ENCODE assay signal across 26 cellular contexts in the genomic region with DNA sequence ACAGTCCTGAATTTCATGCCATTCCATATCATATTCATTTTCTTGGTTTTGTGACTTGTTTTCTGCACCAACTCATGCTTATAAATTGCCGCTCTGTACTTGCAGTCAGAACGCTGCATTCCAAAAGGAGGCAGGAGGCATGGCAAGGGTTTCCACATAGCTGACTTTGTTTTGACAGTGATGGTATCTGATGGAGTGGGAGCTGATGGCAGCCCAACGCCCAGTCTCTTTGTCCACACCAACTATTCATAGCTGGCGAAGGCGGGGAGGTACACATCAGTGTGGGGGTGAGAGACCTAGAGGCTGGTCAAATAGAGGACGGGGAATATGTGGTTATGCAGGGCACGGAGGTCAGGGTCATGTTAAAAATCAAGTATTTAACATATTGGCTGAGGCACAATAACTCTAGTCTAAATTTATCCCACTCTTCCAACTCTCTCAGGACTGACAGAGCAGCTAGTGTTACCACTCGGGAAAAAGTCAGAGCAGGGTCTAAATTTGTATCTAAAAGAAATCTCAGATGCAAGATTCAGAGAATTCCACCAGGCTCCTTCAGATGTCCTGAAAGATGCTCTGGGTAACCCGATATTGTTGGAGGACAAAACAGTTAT.
DNase-seq lines count a peak whose midpoint lies in the region; TF ChIP-seq lines count a peak whose summit lies in the region.
"Had no signal": no experiment of that assay in that cellular context is flagged by ENCODE, and none has a peak within 500 bp of the region (broad histone marks: within the 10 kb centered on the region; RNA-seq: fewer than 3 reads in every experiment).

No MANE protein-coding gene starts in this region.

- TF ChIP-seq CTCF in HEK293 (tag by site-specific recombination; IDR thresholded peaks at IDR 0.05) (no peak), ascending aorta (IDR thresholded peaks at IDR 0.05) (no peak), left ventricle myocardium inferior (IDR thresholded peaks at IDR 0.05; ENCODE audit: borderline replicate concordance) (no peak), osteocyte (IDR thresholded peaks at IDR 0.05) (no peak)

- no peaks in the 10 kb centered on the region for H3K36me3 ChIP-seq in HEK293 (ENCODE audit: control insufficient read depth in 2 of 2, insufficient read depth in 1 of 2, low read length in 2 of 2)
- no peaks in the 10 kb centered on the region for H3K36me3 ChIP-seq in ascending aorta
- no peaks in the 10 kb centered on the region for H3K36me3 ChIP-seq in left ventricle myocardium inferior
- H3K36me3 ChIP-seq: BLaER1 treated with 17β-estradiol and CSF1 and Interleukin-3, amounts not matched to agents 10 nM and 100 nM; SJCRH30; suprapubic skin; uterus had no signal

- no peaks in the 10 kb centered on the region for H3K9me3 Mint-ChIP-seq in osteocyte (ENCODE audit: unreplicated experiment)
- H3K9me3 Mint-ChIP-seq: activated naive CD4-positive, alpha-beta T cell treated with anti-CD3 and anti-CD28 coated beads for 36 hours; activated T-cell treated with anti-CD3 and anti-CD28 coated beads, Interleukin-2, amount 50 U/mL, for 24 hours; mesothelial cell of epicardium; natural killer cell treated with Interleukin-12 subunit alpha and Interleukin-12 subunit beta and Interleukin-15 and Interleukin-18, amount 100 ng/mL, for 72 hours had no signal

- peaks cover 13% of the 10 kb centered on the region for H3K4me1 Mint-ChIP-seq in osteocyte (ENCODE audit: unreplicated experiment)

- peak overlapping the region; percentile 3 for H3K27ac Mint-ChIP-seq in osteocyte (ENCODE audit: unreplicated experiment)
- H3K27ac Mint-ChIP-seq: activated naive CD4-positive, alpha-beta T cell treated with anti-CD3 and anti-CD28 coated beads for 36 hours; activated T-cell treated with anti-CD3 and anti-CD28 coated beads, Interleukin-2, amount 50 U/mL, for 24 hours; mesothelial cell of epicardium; natural killer cell treated with Interleukin-12 subunit alpha and Interleukin-12 subunit beta and Interleukin-15 and Interleukin-18, amount 100 ng/mL, for 72 hours had no signal

- H3K36me3 Mint-ChIP-seq in osteocyte (ENCODE audit: unreplicated experiment), result no peaks in the 10 kb centered on the region
- H3K36me3 Mint-ChIP-seq: mesothelial cell of epicardium; natural killer cell treated with Interleukin-12 subunit alpha and Interleukin-12 subunit beta and Interleukin-15 and Interleukin-18, amount 100 ng/mL, for 72 hours had no signal

- DNase-seq in ascending aorta (ENCODE audit: low spot score in 2 of 2), result peak in 1 of 2 donors; percentile 75
- no peak for DNase-seq in left ventricle myocardium inferior
- no peak for DNase-seq in osteocyte (ENCODE audit: extremely low spot score, unreplicated experiment)
- no peak for DNase-seq in SKM-1 treated with dmso at 0.1 percent for 144 hours (lab: John Stamatoyannopoulos, UW; ENCODE audit: unreplicated experiment)
- DNase-seq in activated T-cell treated with anti-CD3 and anti-CD28 coated beads, Interleukin-2, amount 50 U/mL, for 1 hour, result no peak
- no peak for DNase-seq in stimulated activated CD4-positive, alpha-beta T cell treated with anti-CD3 and anti-CD28 coated beads, Interleukin-15, amount 100 ng/mL, for 24 hours
- DNase-seq in GM19240 (ENCODE audit: insufficient read length, low spot score), result no peak
- DNase-seq: activated CD8-positive, alpha-beta memory T cell treated with anti-CD3 and anti-CD28 coated beads for 24 hours; activated naive CD4-positive, alpha-beta T cell treated with anti-CD3 and anti-CD28 coated beads for 36 hours; activated T-cell treated with anti-CD3 and anti-CD28 coated beads, Interleukin-2, amount 50 U/mL, for 24 hours; Caco-2; DMS79; head of caudate nucleus; NCI-H2171 treated with DMSO at 0.1 percent for 48 hours; NCI-H524; PC-3; posterior cingulate gyrus; SJCRH30; stimulated activated CD4-positive, alpha-beta T cell treated with anti-CD3 and anti-CD28 coated beads, Interleukin-1b, Interleukin-23, amount 100 ng/mL, for 48 hours; uterus had no signal

- POLR2A ChIA-PET in HEK293 (lab: Yijun Ruan, JAX), result no interaction called here

- no peak overlapping the region for H3K4me3 ChIP-seq in HEK293 (ENCODE audit: low read depth, low read length)
- no peak overlapping the region for H3K4me3 ChIP-seq in ascending aorta
- no peak overlapping the region for H3K4me3 ChIP-seq in left ventricle myocardium inferior
- H3K4me3 ChIP-seq: BLaER1 treated with 17β-estradiol and CSF1 and Interleukin-3, amounts not matched to agents 10 nM and 100 nM; SJCRH30; suprapubic skin; uterus had no signal

- H3K4me3 Mint-ChIP-seq in osteocyte (ENCODE audit: unreplicated experiment), result no peak overlapping the region
- H3K4me3 Mint-ChIP-seq: activated naive CD4-positive, alpha-beta T cell treated with anti-CD3 and anti-CD28 coated beads for 36 hours; activated T-cell treated with anti-CD3 and anti-CD28 coated beads, Interleukin-2, amount 50 U/mL, for 24 hours; mesothelial cell of epicardium; natural killer cell treated with Interleukin-12 subunit alpha and Interleukin-12 subunit beta and Interleukin-15 and Interleukin-18, amount 100 ng/mL, for 72 hours had no signal

- CTCF ChIA-PET in HEK293 (lab: Yijun Ruan, JAX), result interaction anchor here (0.7 kb wide), 1 partner anchor 83 kb away, joined by 3 read pairs; no protein-coding TSS in a partner anchor

- H3K27ac ChIP-seq in HEK293 (ENCODE audit: extremely low read depth, low read depth, low read length), result no peak overlapping the region
- H3K27ac ChIP-seq in ascending aorta, result peak overlapping the region; percentile 73
- H3K27ac ChIP-seq in left ventricle myocardium inferior (replicated peaks), result peak overlapping the region; percentile 16
- H3K27ac ChIP-seq: BLaER1 treated with 17β-estradiol and CSF1 and Interleukin-3, amounts not matched to agents 10 nM and 100 nM; epithelial cell of prostate; SJCRH30; suprapubic skin; uterus had no signal

- no peaks in the 10 kb centered on the region for H3K27me3 ChIP-seq in ascending aorta
- no peaks in the 10 kb centered on the region for H3K27me3 ChIP-seq in left ventricle myocardium inferior (ENCODE audit: low read depth)
- H3K27me3 ChIP-seq: BLaER1 treated with 17β-estradiol and CSF1 and Interleukin-3, amounts not matched to agents 10 nM and 100 nM; SJCRH30; suprapubic skin; uterus had no signal

- intact Hi-C loops in ascending aorta (cut with DNase I) (no loop called here), left ventricle myocardium inferior (cut with micrococcal nuclease) (no loop called here)

- no peaks in the 10 kb centered on the region for H3K4me1 ChIP-seq in HEK293 (ENCODE audit: control insufficient read depth, insufficient read depth, low read length)
- H3K4me1 ChIP-seq in ascending aorta, result peaks cover 4 to 19% of the 10 kb centered on the region in 2 donors
- H3K4me1 ChIP-seq in left ventricle myocardium inferior, result peaks cover 48% of the 10 kb centered on the region
- H3K4me1 ChIP-seq: Caco-2, uterus had no signal

- H3K27me3 Mint-ChIP-seq in osteocyte (ENCODE audit: unreplicated experiment), result no peaks in the 10 kb centered on the region

- no peaks in the 10 kb centered on the region for H3K9me3 ChIP-seq in HEK293 (ENCODE audit: control insufficient read depth, insufficient read depth, low read depth, low read length)
- no peaks in the 10 kb centered on the region for H3K9me3 ChIP-seq in ascending aorta
- no peaks in the 10 kb centered on the region for H3K9me3 ChIP-seq in left ventricle myocardium inferior (replicated peaks)
- H3K9me3 ChIP-seq: BLaER1 treated with 17β-estradiol and CSF1 and Interleukin-3, amounts not matched to agents 10 nM and 100 nM; Caco-2; SJCRH30; suprapubic skin; uterus had no signal

TF ChIP-seq in HEK293, 187 proteins besides CTCF, POLR2A, EP300 and RAD21 (continues in another document):
- TF ChIP-seq ZNF600 (tag by site-specific recombination; IDR thresholded peaks at IDR 0.05), result 0 out of 2 replicates have a peak, but pooled peaks have one; percentile 24
- TF ChIP-seq, protein P1, sequence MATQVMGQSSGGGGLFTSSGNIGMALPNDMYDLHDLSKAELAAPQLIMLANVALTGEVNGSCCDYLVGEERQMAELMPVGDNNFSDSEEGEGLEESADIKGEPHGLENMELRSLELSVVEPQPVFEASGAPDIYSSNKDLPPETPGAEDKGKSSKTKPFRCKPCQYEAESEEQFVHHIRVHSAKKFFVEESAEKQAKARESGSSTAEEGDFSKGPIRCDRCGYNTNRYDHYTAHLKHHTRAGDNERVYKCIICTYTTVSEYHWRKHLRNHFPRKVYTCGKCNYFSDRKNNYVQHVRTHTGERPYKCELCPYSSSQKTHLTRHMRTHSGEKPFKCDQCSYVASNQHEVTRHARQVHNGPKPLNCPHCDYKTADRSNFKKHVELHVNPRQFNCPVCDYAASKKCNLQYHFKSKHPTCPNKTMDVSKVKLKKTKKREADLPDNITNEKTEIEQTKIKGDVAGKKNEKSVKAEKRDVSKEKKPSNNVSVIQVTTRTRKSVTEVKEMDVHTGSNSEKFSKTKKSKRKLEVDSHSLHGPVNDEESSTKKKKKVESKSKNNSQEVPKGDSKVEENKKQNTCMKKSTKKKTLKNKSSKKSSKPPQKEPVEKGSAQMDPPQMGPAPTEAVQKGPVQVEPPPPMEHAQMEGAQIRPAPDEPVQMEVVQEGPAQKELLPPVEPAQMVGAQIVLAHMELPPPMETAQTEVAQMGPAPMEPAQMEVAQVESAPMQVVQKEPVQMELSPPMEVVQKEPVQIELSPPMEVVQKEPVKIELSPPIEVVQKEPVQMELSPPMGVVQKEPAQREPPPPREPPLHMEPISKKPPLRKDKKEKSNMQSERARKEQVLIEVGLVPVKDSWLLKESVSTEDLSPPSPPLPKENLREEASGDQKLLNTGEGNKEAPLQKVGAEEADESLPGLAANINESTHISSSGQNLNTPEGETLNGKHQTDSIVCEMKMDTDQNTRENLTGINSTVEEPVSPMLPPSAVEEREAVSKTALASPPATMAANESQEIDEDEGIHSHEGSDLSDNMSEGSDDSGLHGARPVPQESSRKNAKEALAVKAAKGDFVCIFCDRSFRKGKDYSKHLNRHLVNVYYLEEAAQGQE (tag by site-specific recombination; IDR thresholded peaks at IDR 0.05), result no peak
- TF ChIP-seq, protein P2, sequence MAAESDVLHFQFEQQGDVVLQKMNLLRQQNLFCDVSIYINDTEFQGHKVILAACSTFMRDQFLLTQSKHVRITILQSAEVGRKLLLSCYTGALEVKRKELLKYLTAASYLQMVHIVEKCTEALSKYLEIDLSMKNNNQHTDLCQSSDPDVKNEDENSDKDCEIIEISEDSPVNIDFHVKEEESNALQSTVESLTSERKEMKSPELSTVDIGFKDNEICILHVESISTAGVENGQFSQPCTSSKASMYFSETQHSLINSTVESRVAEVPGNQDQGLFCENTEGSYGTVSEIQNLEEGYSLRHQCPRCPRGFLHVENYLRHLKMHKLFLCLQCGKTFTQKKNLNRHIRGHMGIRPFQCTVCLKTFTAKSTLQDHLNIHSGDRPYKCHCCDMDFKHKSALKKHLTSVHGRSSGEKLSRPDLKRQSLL (tag by site-specific recombination; IDR thresholded peaks at IDR 0.05), result no peak
- TF ChIP-seq ZNF2 (tag by site-specific recombination; IDR thresholded peaks at IDR 0.05), result no peak
- TF ChIP-seq ZNF510 (tag by site-specific recombination; IDR thresholded peaks at IDR 0.05; ENCODE audit: insufficient replicate concordance), result no peak
